In the genomic region with DNA sequence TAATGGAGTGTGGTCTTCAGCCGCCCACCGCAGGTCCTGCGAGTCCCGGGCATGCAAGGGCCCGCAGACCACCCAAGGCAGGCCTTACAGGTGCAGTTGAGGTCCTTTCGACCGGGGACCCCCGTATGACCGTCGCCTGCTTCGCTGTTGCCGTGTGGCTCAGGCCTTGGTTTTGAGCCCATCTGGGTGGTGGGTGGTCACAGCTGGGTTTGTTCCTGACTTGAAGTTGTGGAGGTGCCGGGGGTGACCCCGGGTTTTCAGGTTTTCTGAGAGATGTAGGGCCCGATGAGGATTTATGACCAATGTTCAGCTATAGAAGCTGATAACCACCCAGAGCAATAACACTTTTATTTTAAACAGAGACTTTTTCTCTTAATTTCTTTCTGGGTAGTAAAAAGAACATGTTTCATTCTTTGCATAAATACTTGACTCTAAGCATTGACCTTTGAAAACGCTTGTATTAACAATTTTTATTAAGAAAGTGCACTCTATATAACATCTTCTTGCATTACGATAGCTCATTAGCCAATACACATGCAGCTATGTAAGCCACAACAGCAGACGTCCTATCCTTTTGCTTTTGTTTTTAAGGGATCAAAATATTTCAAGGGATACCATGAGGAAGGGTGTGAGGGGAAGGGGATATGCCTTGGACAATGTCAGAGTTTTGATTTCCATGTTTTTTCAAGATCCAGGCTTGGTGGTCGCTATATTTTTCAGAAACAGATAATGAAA, we compare ENCODE assay signal across 19 cellular contexts. TPM values are rescaled to one million over a fixed set of nuclear protein-coding genes. Genes with fewer than 3 reads are reported as not detected.
A peak's percentile ranks its signal among the peaks of the same experiment; 100 is the strongest.
DNase-seq lines count a peak whose midpoint lies in the region; TF ChIP-seq lines count a peak whose summit lies in the region.
"Had no signal": no experiment of that assay in that cellular context is flagged by ENCODE, and none has a peak within 500 bp of the region (broad histone marks: within the 10 kb centered on the region; RNA-seq: fewer than 3 reads in every experiment).

No MANE protein-coding gene starts in this region.

- H3K27me3 ChIP-seq in H9 (ENCODE audit: insufficient read depth, low read length): peaks cover 45% of the 10 kb centered on the region
- no peaks in the 10 kb centered on the region for H3K27me3 ChIP-seq in ascending aorta
- H3K27me3 ChIP-seq in hepatocyte: peaks cover 84% of the 10 kb centered on the region
- peaks cover 20 to 88% (median 55%) of the 10 kb centered on the region in 3 donors for H3K27me3 ChIP-seq in stomach
- H3K27me3 ChIP-seq in MM.1S (replicated peaks; ENCODE audit: insufficient read depth, low read length): peaks cover 65% of the 10 kb centered on the region

- no peak overlapping the region for H3K27ac Mint-ChIP-seq in H9
- H3K27ac Mint-ChIP-seq: CD4-positive, CD25-positive, alpha-beta regulatory T cell; stimulated activated memory B cell treated with anti-CD40 and anti-IgM and Interleukin-4, amounts not matched to agents 10 μg/mL and 1 μg/mL and 100 μg/mL, for 72 hours had no signal

- H4K20me1 ChIP-seq in H9 (ENCODE audit: control insufficient read depth, insufficient read depth, insufficient read length) (no peaks in the 10 kb centered on the region), hepatocyte (ENCODE audit: insufficient read depth, poor library complexity, severe bottlenecking) (no peaks in the 10 kb centered on the region), MM.1S (ENCODE audit: insufficient read depth, low read length) (no peaks in the 10 kb centered on the region)

- H3K9me2 ChIP-seq in hepatocyte (replicated peaks; ENCODE audit: insufficient read depth): no peaks in the 10 kb centered on the region
- H3K9me2 ChIP-seq in MM.1S (replicated peaks; ENCODE audit: insufficient read depth, low read length): no peaks in the 10 kb centered on the region

- H3K23me2 ChIP-seq in H9 (ENCODE audit: insufficient read length, low read depth, low read length, poor library complexity, severe bottlenecking): peaks cover 14% of the 10 kb centered on the region

- peaks cover 0 to 1% (median 0%) of the 10 kb centered on the region in 3 experiments; a peak in 1 of 7 replicates for H3K36me3 Mint-ChIP-seq in H9 (ENCODE audit: insufficient read depth in 1 of 3, low read depth in 3 of 3)
- H3K36me3 Mint-ChIP-seq: CD4-positive, CD25-positive, alpha-beta regulatory T cell; stimulated activated memory B cell treated with anti-CD40 and anti-IgM and Interleukin-4, amounts not matched to agents 10 μg/mL and 1 μg/mL and 100 μg/mL, for 72 hours had no signal

- no peak overlapping the region for H3K27ac ChIP-seq in H9 (ENCODE audit: insufficient read length, low read depth, low read length)
- peak overlapping the region; percentile 91 to 99 for H3K27ac ChIP-seq in ascending aorta
- H3K27ac ChIP-seq in hepatocyte: no peak overlapping the region
- H3K27ac ChIP-seq in stomach: peak overlapping the region in 3 of 5 donors; percentile 61 to 75 (median 70)
- no peak overlapping the region for H3K27ac ChIP-seq in MM.1S (ENCODE audit: low read length)
- H3K27ac ChIP-seq: WERI-Rb-1 had no signal

- H3K9ac ChIP-seq in H9 (ENCODE audit: extremely low read depth, insufficient read length, low read length) (no peak overlapping the region), MM.1S (ENCODE audit: low read length) (no peak overlapping the region)

- no peak overlapping the region for H3T11ph ChIP-seq in H9 (ENCODE audit: low read length)

- no peaks in the 10 kb centered on the region for H3K79me1 ChIP-seq in H9 (ENCODE audit: insufficient read depth, low read depth, low read length, poor library complexity, severe bottlenecking)

- H3K4me3 ChIP-seq in ascending aorta (peak overlapping the region; percentile 44 to 79), hepatocyte (no peak overlapping the region), stomach (peak overlapping the region; percentile 4 to 44 (median 25)), MM.1S (ENCODE audit: low read length) (no peak overlapping the region)
- H3K4me3 ChIP-seq: mucosa of descending colon had no signal

- TF ChIP-seq CTCF in H9 (conservative IDR thresholded peaks at IDR 0.05) (no peak), ascending aorta (IDR thresholded peaks at IDR 0.05) (no peak), hepatocyte (IDR thresholded peaks at IDR 0.05; ENCODE audit: poor library complexity) (no peak), stomach (IDR thresholded peaks at IDR 0.05) (no peak), MM.1S (IDR thresholded peaks at IDR 0.05; ENCODE audit: low read length) (no peak)

- H2BK5ac ChIP-seq in H9 (ENCODE audit: insufficient read length, low read length): no peak overlapping the region

- H3K79me2 ChIP-seq in H9 (ENCODE audit: insufficient read depth, low read length): no peaks in the 10 kb centered on the region
- H3K79me2 ChIP-seq in hepatocyte: no peaks in the 10 kb centered on the region
- no peaks in the 10 kb centered on the region for H3K79me2 ChIP-seq in MM.1S (ENCODE audit: low read length)

- peaks cover 30 to 34% of the 10 kb centered on the region in 2 experiments for H3K4me1 Mint-ChIP-seq in H9

- H2BK15ac ChIP-seq in H9 (ENCODE audit: low read depth, low read length): no peak overlapping the region

- H3K4ac ChIP-seq in H9 (ENCODE audit: low read depth, low read length): no peak overlapping the region

- H3K14ac ChIP-seq in H9 (ENCODE audit: insufficient read depth, low read length): no peak overlapping the region

- H3K18ac ChIP-seq in H9 (ENCODE audit: insufficient read length, low read depth, low read length): no peak overlapping the region

- H3K36me3 ChIP-seq in ascending aorta (peaks cover 0 to 11% of the 10 kb centered on the region in 2 donors), hepatocyte (replicated peaks; ENCODE audit: insufficient read depth, low read depth) (no peaks in the 10 kb centered on the region), stomach (no peaks in the 10 kb centered on the region), MM.1S (replicated peaks; ENCODE audit: insufficient read depth, low read length) (no peaks in the 10 kb centered on the region)
- H3K36me3 ChIP-seq: esophagus squamous epithelium, WERI-Rb-1 had no signal

- no peak overlapping the region for H2BK120ac ChIP-seq in H9 (ENCODE audit: low read depth, low read length, poor library complexity, severe bottlenecking)

- no peak overlapping the region for H2AK5ac ChIP-seq in H9 (ENCODE audit: insufficient read length, low read length)

- DNase-seq in H9 (no peak), ascending aorta (ENCODE audit: low spot score in 2 of 2) (no peak), hepatocyte (ENCODE audit: low spot score) (no peak), stomach (no peak), NCI-H128 (lab: John Stamatoyannopoulos, UW; ENCODE audit: unreplicated experiment) (no peak), GDM1 (lab: John Stamatoyannopoulos, UW) (no peak), MM.1S (no peak)
- DNase-seq: activated naive CD4-positive, alpha-beta T cell treated with anti-CD3 and anti-CD28 coated beads, Interleukin-2, amount 50 U/mL, for 16 hours; CD4-positive, CD25-positive, alpha-beta regulatory T cell; esophagus squamous epithelium; Karpas-422; mucosa of descending colon; NCI-H1930; NCI-H82; stimulated activated CD4-positive, alpha-beta T cell treated with anti-CD3 and anti-CD28 coated beads, Interleukin-4, amount 100 ng/mL, for 1 hour; WERI-Rb-1 had no signal

- H3K56ac ChIP-seq in H9 (ENCODE audit: insufficient read length, low read depth, low read length): no peak overlapping the region

- peak overlapping the region; percentile 71 to 81; a peak in 3 of 5 replicates for H3K4me3 Mint-ChIP-seq in H9
- H3K4me3 Mint-ChIP-seq: CD4-positive, CD25-positive, alpha-beta regulatory T cell; stimulated activated memory B cell treated with anti-CD40 and anti-IgM and Interleukin-4, amounts not matched to agents 10 μg/mL and 1 μg/mL and 100 μg/mL, for 72 hours had no signal

- no peak overlapping the region for H3K23ac ChIP-seq in H9 (ENCODE audit: insufficient read length, low read depth, low read length)

- intact Hi-C loops in ascending aorta (cut with DNase I) (loop anchor here (2.0 kb wide), 1 partner anchor 171 kb away; no protein-coding TSS in a partner anchor), stomach (cut with DNase I; ENCODE audit: low total_unique reads) (no loop called here)

- no peak overlapping the region for H2BK12ac ChIP-seq in H9 (ENCODE audit: insufficient read length, low read depth, low read length)

- no peak overlapping the region for H4K5ac ChIP-seq in H9 (ENCODE audit: insufficient read length, low read depth, low read length)

- H3K4me2 ChIP-seq in H9 (ENCODE audit: insufficient read depth, insufficient read length, low read length) (peak overlapping the region; percentile 41), hepatocyte (peak overlapping the region; percentile 97), MM.1S (ENCODE audit: low read depth, low read length) (no peak overlapping the region)

- H2AFZ ChIP-seq in H9 (ENCODE audit: low read length) (no peak overlapping the region), hepatocyte (no peak overlapping the region), MM.1S (ENCODE audit: low read length) (no peak overlapping the region)

- TF ChIP-seq EP300 in stomach (IDR thresholded peaks at IDR 0.05): no peak

- H3K27me3 Mint-ChIP-seq in H9 (ENCODE audit: low read depth): peaks cover 79% of the 10 kb centered on the region

- TF ChIP-seq POLR2A in stomach (IDR thresholded peaks at IDR 0.05): no peak

- H3K9me3 ChIP-seq in H9 (ENCODE audit: control insufficient read depth, low read depth, low read length) (no peaks in the 10 kb centered on the region), ascending aorta (no peaks in the 10 kb centered on the region), hepatocyte (ENCODE audit: low read depth) (no peaks in the 10 kb centered on the region), stomach (no peaks in the 10 kb centered on the region), MM.1S (replicated peaks; ENCODE audit: insufficient read depth, low read length) (no peaks in the 10 kb centered on the region)
- H3K9me3 ChIP-seq: esophagus squamous epithelium, mucosa of descending colon had no signal

- H3F3A ChIP-seq in MM.1S (ENCODE audit: insufficient read depth, low read length): no peaks in the 10 kb centered on the region

- peaks cover 0 to 5% of the 10 kb centered on the region in 2 experiments; a peak in 3 of 5 replicates for H3K9me3 Mint-ChIP-seq in H9
- H3K9me3 Mint-ChIP-seq: stimulated activated memory B cell treated with anti-CD40 and anti-IgM and Interleukin-4, amounts not matched to agents 10 μg/mL and 1 μg/mL and 100 μg/mL, for 72 hours had no signal

- whole genome bisulfite sequencing in H9 (ENCODE audit: extremely low coverage, insufficient read length, low lambda C conversion rate): no CpG with 5 or more reads among the region's 19 CpGs
- 64% methylated on average over 18 of the region's 19 CpGs for WGBS in hepatocyte (ENCODE audit: low lambda C conversion rate, missing lambda C conversion rate)
- WGBS in stomach, 5 donors: 31 to 64% (median 34%) methylated on average over 18 to 19 of the region's 19 CpGs

- H3K4me1 ChIP-seq in H9 (ENCODE audit: insufficient read depth, low read length): peaks cover 6% of the 10 kb centered on the region; the same call in 1 of the 2 replicates
- H3K4me1 ChIP-seq in ascending aorta: peaks cover 18 to 53% of the 10 kb centered on the region in 2 donors
- H3K4me1 ChIP-seq in hepatocyte (ENCODE audit: insufficient read depth): peaks cover 22% of the 10 kb centered on the region
- peaks cover 9 to 36% (median 28%) of the 10 kb centered on the region in 4 donors for H3K4me1 ChIP-seq in stomach
- no peaks in the 10 kb centered on the region for H3K4me1 ChIP-seq in MM.1S (ENCODE audit: low read length)

- no peak overlapping the region for H4K91ac ChIP-seq in H9 (ENCODE audit: insufficient read length, low read depth, low read length)

- no peak overlapping the region for H4K8ac ChIP-seq in H9 (replicated peaks; ENCODE audit: insufficient read length, low read depth, low read length)

- H2BK20ac ChIP-seq in H9 (ENCODE audit: low read depth, low read length, poor library complexity, severe bottlenecking): no peak overlapping the region

RNA-seq across cellular contexts. Expression of a gene that starts 1.9 kb away (rescaled TPM):
- total RNA-seq in H9 (2021): 0.09 and 0.18 TPM in 2 replicates
- total RNA-seq in ascending aorta: 35.7 TPM
- 2.0 and 3.1 TPM in 2 replicates for total RNA-seq in hepatocyte
- polyA plus RNA-seq in hepatocyte: 0.51 and 1.3 TPM in 2 replicates
- total RNA-seq in stomach: 10 to 100 TPM in 1 of 5 donors, 1 to 10 TPM in 2, not detected in 2; 3.0 to 12.7 (median 5.1) TPM
- 1 to 10 TPM in 2 of 3 donors, under 1 TPM in 1; 0.60 to 6.7 (median 5.2) TPM for polyA plus RNA-seq in stomach
- total RNA-seq: CD4-positive, CD25-positive, alpha-beta regulatory T cell; progenitor cell of endocrine pancreas; SK-MEL-5 had no signal
- polyA plus RNA-seq: CD4-positive, CD25-positive, alpha-beta regulatory T cell had no signal

RNA-seq across cellular contexts. Expression of a gene that starts 13.6 kb away (rescaled TPM):
- 0.07 TPM in 1 of 2 replicates, not detected in the other for total RNA-seq in H9 (2021)
- 57.2 TPM for total RNA-seq in ascending aorta
- total RNA-seq in hepatocyte: 0.36 TPM in 1 of 2 replicates, not detected in the other
- polyA plus RNA-seq in hepatocyte: 0.30 and 0.96 TPM in 2 replicates
- total RNA-seq in stomach: under 1 TPM in 1 of 5 donors, not detected in 4; 0.18 TPM
- polyA plus RNA-seq in stomach: under 1 TPM in 2 of 3 donors, not detected in 1; 0.08 to 0.12 TPM
- total RNA-seq: CD4-positive, CD25-positive, alpha-beta regulatory T cell; progenitor cell of endocrine pancreas; SK-MEL-5 had no signal
- polyA plus RNA-seq: CD4-positive, CD25-positive, alpha-beta regulatory T cell had no signal

RNA-seq across cellular contexts. Expression of a gene that starts 25.2 kb away (rescaled TPM):
- 3.4 and 4.7 TPM in 2 replicates for total RNA-seq in H9 (2021)
- total RNA-seq in ascending aorta: 44.1 TPM
- 8.1 and 21.5 TPM in 2 replicates for total RNA-seq in hepatocyte
- 11.5 and 15.3 TPM in 2 replicates for polyA plus RNA-seq in hepatocyte
- 10 to 100 TPM in 2 of 5 donors, 1 to 10 TPM in 3; 3.5 to 23.1 (median 8.0) TPM for total RNA-seq in stomach
- polyA plus RNA-seq in stomach: 10 to 100 TPM in 1 of 3 donors, 1 to 10 TPM in 2; 4.8 to 13.0 (median 7.0) TPM

Comparison
In these comparisons a context has a peak if more than half of its experiments do, and no peak if none do; other contexts are left out.
1. H3K27ac ChIP-seq: peak in ascending aorta (2 of 2) and stomach (3 of 5); none in H9 (single experiment), hepatocyte (single experiment) and MM.1S (single experiment).
2. H3K4me3 ChIP-seq: peak in ascending aorta (2 of 2) and stomach (4 of 4); none in hepatocyte (single experiment) and MM.1S (single experiment).
3. RNA of a gene that starts 13.6 kb away (total RNA-seq): 57.2 TPM in ascending aorta (single experiment); 0.36 TPM in hepatocyte, 0.07 TPM in H9 and 0.18 TPM in stomach; every median in the first group is over 10 times any median in the second.